15 cellular contexts compared by ENCODE assay signal in the genomic region with DNA sequence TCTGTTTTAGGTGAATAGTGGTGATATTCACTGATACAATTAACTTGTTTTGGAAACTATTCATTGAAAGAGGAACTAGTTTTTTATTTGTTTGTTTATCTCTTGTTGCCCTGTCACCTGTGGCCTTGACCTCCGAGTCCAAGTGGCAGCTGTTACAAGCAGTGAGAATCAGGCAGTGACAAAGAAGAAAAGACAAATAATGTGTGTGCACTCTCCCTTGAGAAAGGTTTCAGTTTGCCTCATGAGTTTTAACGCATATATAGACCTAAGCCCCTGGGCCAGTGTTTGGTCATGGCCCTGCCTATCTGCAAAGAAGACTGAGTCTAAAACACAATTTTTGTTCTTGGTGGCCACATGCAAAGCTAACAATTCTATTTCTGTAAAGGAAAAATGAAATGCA. TPM values are rescaled to one million over a fixed set of nuclear protein-coding genes. Genes with fewer than 3 reads are reported as not detected.
DNase-seq lines count a peak whose midpoint lies in the region; ATAC-seq, FAIRE-seq and TF ChIP-seq lines count a peak whose summit lies in the region.
"Had no signal": no experiment of that assay in that cellular context is flagged by ENCODE, and none has a peak within 500 bp of the region (broad histone marks: within the 10 kb centered on the region; RNA-seq: fewer than 3 reads in every experiment).

No MANE protein-coding gene starts in this region.

- H3K36me3 Mint-ChIP-seq in Calu3 (ENCODE audit: insufficient read depth, unreplicated experiment), result peaks cover 37% of the 10 kb centered on the region
- no peaks in the 10 kb centered on the region for H3K36me3 Mint-ChIP-seq in stimulated activated effector memory CD8-positive, alpha-beta T cell treated with anti-CD3 and anti-CD28 coated beads, Interleukin-12 subunit alpha, Interleukin-12 subunit beta, amount 100 ng/mL, for 72 hours

- peaks cover 47% of the 10 kb centered on the region for H3K4me1 Mint-ChIP-seq in Calu3 (ENCODE audit: low read depth, unreplicated experiment)
- H3K4me1 Mint-ChIP-seq in stimulated activated effector memory CD8-positive, alpha-beta T cell treated with anti-CD3 and anti-CD28 coated beads, Interleukin-12 subunit alpha, Interleukin-12 subunit beta, amount 100 ng/mL, for 72 hours, result no peaks in the 10 kb centered on the region

- no peaks in the 10 kb centered on the region for H3K9me3 Mint-ChIP-seq in Calu3 (ENCODE audit: low read depth, unreplicated experiment)
- no peaks in the 10 kb centered on the region for H3K9me3 Mint-ChIP-seq in stimulated activated effector memory CD8-positive, alpha-beta T cell treated with anti-CD3 and anti-CD28 coated beads, Interleukin-12 subunit alpha, Interleukin-12 subunit beta, amount 100 ng/mL, for 72 hours

- FAIRE-seq in GM19239 (lab: Jason Lieb, UNC), result peak; percentile 96
- FAIRE-seq: keratinocyte had no signal

- CTCF ChIA-PET in Calu3 (lab: Charles Lee), result no interaction called here

- no TSS peak for BruUV-seq in Calu3 (replicated peaks; lab: Mats Ljungman, UMichigan)

- no peak for DNase-seq in Calu3
- peak; percentile 24 for DNase-seq in GM19239 (ENCODE audit: insufficient read length, low spot score)
- DNase-seq in epidermal melanocyte (ENCODE audit: insufficient read length, low spot score), result no peak
- no peak for DNase-seq in UCSD-AML1 (lab: John Stamatoyannopoulos, UW; ENCODE audit: unreplicated experiment)
- DNase-seq in activated CD4-positive, alpha-beta T cell treated with anti-CD3 and anti-CD28 coated beads for 4 hours, result no peak
- DNase-seq in stimulated activated effector memory CD8-positive, alpha-beta T cell treated with anti-CD3 and anti-CD28 coated beads, Interleukin-12 subunit alpha, Interleukin-12 subunit beta, amount 100 ng/mL, for 72 hours (ENCODE audit: low spot score in 2 of 2), result no peak
- DNase-seq: activated T-cell treated with anti-CD3 and anti-CD28 coated beads, Interleukin-2, amount 50 U/mL, for 1 hour; EL; esophagus squamous epithelium; HFFc6; NCI-H1105 treated with DMSO at 0.1 percent for 48 hours; T-helper 9 cell had no signal

- intact Hi-C loops in Calu3 (cut with micrococcal nuclease; ENCODE audit: unreplicated experiment), result no loop called here

- ATAC-seq in HG02623 (IDR thresholded peaks at IDR 0.05; ENCODE audit: unreplicated experiment) (peak; percentile 99), HG03432 (IDR thresholded peaks at IDR 0.05; ENCODE audit: unreplicated experiment) (peak; percentile 99)
- ATAC-seq in stimulated activated effector memory CD8-positive, alpha-beta T cell treated with anti-CD3 and anti-CD28 coated beads, Interleukin-12 subunit alpha, Interleukin-12 subunit beta, amount 100 ng/mL, for 72 hours, result no peak

- H3K27ac Mint-ChIP-seq in Calu3 (ENCODE audit: unreplicated experiment), result peak overlapping the region; percentile 75
- no peak overlapping the region for H3K27ac Mint-ChIP-seq in stimulated activated effector memory CD8-positive, alpha-beta T cell treated with anti-CD3 and anti-CD28 coated beads, Interleukin-12 subunit alpha, Interleukin-12 subunit beta, amount 100 ng/mL, for 72 hours
- H3K27ac Mint-ChIP-seq: HFFc6 had no signal

- no peak overlapping the region for H3K4me3 Mint-ChIP-seq in Calu3 (ENCODE audit: low read depth, unreplicated experiment)
- H3K4me3 Mint-ChIP-seq in stimulated activated effector memory CD8-positive, alpha-beta T cell treated with anti-CD3 and anti-CD28 coated beads, Interleukin-12 subunit alpha, Interleukin-12 subunit beta, amount 100 ng/mL, for 72 hours, result no peak overlapping the region
- H3K4me3 Mint-ChIP-seq: HFFc6 had no signal

- H3K27me3 Mint-ChIP-seq in Calu3 (ENCODE audit: unreplicated experiment), result no peaks in the 10 kb centered on the region

- TF ChIP-seq CTCF in Calu3 (IDR thresholded peaks at IDR 0.05; ENCODE audit: unreplicated experiment), result no peak

RNA-seq across cellular contexts. Expression of gene KYNU, which starts 15.3 kb away (rescaled TPM):
- 64.2 and 78.7 TPM in 2 replicates for total RNA-seq in Calu3 (2022)
